8 cellular contexts compared by ENCODE assay signal in genomic region chr4:82900016-82900334, GRCh38. TPM values are rescaled to one million over a fixed set of nuclear protein-coding genes. Genes with fewer than 3 reads are reported as not detected.
DNase-seq lines count a peak whose midpoint lies in the region; ATAC-seq and TF ChIP-seq lines count a peak whose summit lies in the region.

No MANE protein-coding gene starts in this region.

- TF ChIP-seq POLR2A in HCT116 (IDR thresholded peaks at IDR 0.05; ENCODE audit: borderline replicate concordance, extremely low read depth, insufficient read depth, insufficient read length) = no peak

- H3K79me2 ChIP-seq in HCT116 (ENCODE audit: insufficient read depth, low read length) = peaks cover 69% of the 10 kb centered on the region
- H3K79me2 ChIP-seq in neural progenitor cell (ENCODE audit: low read depth) = peaks cover 93% of the 10 kb centered on the region

- CTCF ChIA-PET in HCT116 (lab: Charles Lee) = no interaction called here

- no peak for TF ChIP-seq CTCF in GM12875 (IDR thresholded peaks at IDR 0.05; ENCODE audit: borderline replicate concordance, insufficient read depth, low read depth, low read length)
- TF ChIP-seq CTCF in HCT116 (IDR thresholded peaks at IDR 0.05 in 2 of 3, conservative IDR thresholded peaks at IDR 0.05 in 1 of 3; ENCODE audit: borderline replicate concordance in 1 of 3, insufficient read depth in 1 of 3, low read depth in 2 of 3, low read length in 2 of 3) = no peak
- no peak for TF ChIP-seq CTCF in dorsolateral prefrontal cortex (IDR thresholded peaks at IDR 0.05 in 54 of 56, conservative IDR thresholded peaks at IDR 0.05 in 2 of 56; ENCODE audit: low read depth in 1 of 56, partially characterized antibody in 56 of 56)
- TF ChIP-seq CTCF in neural progenitor cell (IDR thresholded peaks at IDR 0.05) = no peak
- TF ChIP-seq CTCF in CD14-positive monocyte (IDR thresholded peaks at IDR 0.05) = no peak

- H3K9me3 Mint-ChIP-seq in neural progenitor cell (no peaks in the 10 kb centered on the region), CD14-positive monocyte (no peaks in the 10 kb centered on the region)

- H3K4me3 ChIP-seq in GM12875 (ENCODE audit: low read depth, low read length) = peak overlapping the region; percentile 76
- H3K4me3 ChIP-seq in HCT116 (replicated peaks in 1 of 2; ENCODE audit: low read depth in 1 of 2, low read length in 2 of 2) = peak overlapping the region; percentile 93 to 95
- H3K4me3 ChIP-seq in dorsolateral prefrontal cortex = peak overlapping the region; percentile 58 to 97 (median 85)
- H3K4me3 ChIP-seq in neural progenitor cell = peak overlapping the region; percentile 98

- H3K9me2 ChIP-seq in HCT116 (ENCODE audit: insufficient read depth) = no peaks in the 10 kb centered on the region

- DNase-seq in HCT116 (ENCODE audit: low read depth, low spot score) = no peak
- peak; percentile 53 for DNase-seq in NCI-H2227 (lab: John Stamatoyannopoulos, UW; ENCODE audit: unreplicated experiment)
- no peak for DNase-seq in dorsolateral prefrontal cortex
- DNase-seq in neural progenitor cell (ENCODE audit: low spot score) = peak; percentile 58
- no peak for DNase-seq in kidney tubule cell (ENCODE audit: low spot score)
- no peak for DNase-seq in hippocampal formation (lab: John Stamatoyannopoulos, UW)
- DNase-seq in CD14-positive monocyte (ENCODE audit: low spot score) = no peak

- RAD21 ChIA-PET in HCT116 (lab: Charles Lee; ENCODE audit: low non-redundant PET in 1 of 2, low total read pairs in 2 of 2, uncharacterized antibody in 2 of 2, unreplicated experiment in 2 of 2) = interaction anchor here (0.7 to 1.0 kb wide), 2 partner anchors 111 kb away, joined by 3 to 6 read pairs; partner anchors contain the start of gene LIN54 (in 2 of the 2)

- H3K27ac ChIP-seq in HCT116 (ENCODE audit: low read depth, low read length) (peak overlapping the region; percentile 87), dorsolateral prefrontal cortex (peak overlapping the region; percentile 59 to 100 (median 98)), neural progenitor cell (peak overlapping the region; percentile 98)

- H3K4me2 ChIP-seq in HCT116 (ENCODE audit: low read length) (peak overlapping the region; percentile 90), neural progenitor cell (peak overlapping the region; percentile 94)

- H3K27ac Mint-ChIP-seq in neural progenitor cell (no peak overlapping the region), CD14-positive monocyte (no peak overlapping the region)

- H3K4me1 ChIP-seq in HCT116 (ENCODE audit: control insufficient read depth in 1 of 2, insufficient read depth in 2 of 2, low read length in 2 of 2) = peaks cover 6 to 16% of the 10 kb centered on the region in 2 experiments; a peak in 3 of 4 replicates
- H3K4me1 ChIP-seq in neural progenitor cell = peaks cover 19% of the 10 kb centered on the region

- H3K36me3 ChIP-seq in HCT116 (ENCODE audit: control insufficient read depth in 1 of 2, insufficient read depth in 2 of 2, low read length in 2 of 2) = peaks cover 24 to 27% of the 10 kb centered on the region in 2 experiments
- peaks cover 12% of the 10 kb centered on the region for H3K36me3 ChIP-seq in neural progenitor cell

- H3K36me3 Mint-ChIP-seq in neural progenitor cell = peaks cover 10% of the 10 kb centered on the region
- H3K36me3 Mint-ChIP-seq in CD14-positive monocyte = peaks cover 18 to 31% of the 10 kb centered on the region in 2 donors

- peaks cover 23% of the 10 kb centered on the region for H3K4me1 Mint-ChIP-seq in neural progenitor cell
- peaks cover 23% of the 10 kb centered on the region for H3K4me1 Mint-ChIP-seq in CD14-positive monocyte

- peak overlapping the region; percentile 95 for H3K9ac ChIP-seq in HCT116 (ENCODE audit: low read length)
- H3K9ac ChIP-seq in neural progenitor cell = peak overlapping the region; percentile 89

- H3F3A ChIP-seq in neural progenitor cell (ENCODE audit: low read depth) = peaks cover 31% of the 10 kb centered on the region

- no peak overlapping the region for H3K4me3 Mint-ChIP-seq in neural progenitor cell
- H3K4me3 Mint-ChIP-seq in CD14-positive monocyte = no peak overlapping the region

- TF ChIP-seq RAD21 in HCT116 (IDR thresholded peaks at IDR 0.05; ENCODE audit: low read depth) = no peak

- H3K27me3 Mint-ChIP-seq in neural progenitor cell (ENCODE audit: insufficient read depth, low read depth) = no peaks in the 10 kb centered on the region
- no peaks in the 10 kb centered on the region for H3K27me3 Mint-ChIP-seq in CD14-positive monocyte (ENCODE audit: low read depth in 3 of 3)

- H3K9me3 ChIP-seq in HCT116 (ENCODE audit: control insufficient read depth in 1 of 2, insufficient read depth in 1 of 2, low read depth in 1 of 2, low read length in 2 of 2) (no peaks in the 10 kb centered on the region), neural progenitor cell (ENCODE audit: low read depth) (no peaks in the 10 kb centered on the region)

- H2AFZ ChIP-seq in HCT116 (ENCODE audit: low read depth, low read length, poor library complexity, severe bottlenecking) (no peak overlapping the region), neural progenitor cell (replicated peaks) (peak overlapping the region; percentile 98)

- POLR2A ChIA-PET in HCT116 (lab: Charles Lee) = interaction anchor here (0.9 to 2.6 kb wide), 6 partner anchors 8 to 471 kb away, joined by 3 to 12 read pairs (median 7); partner anchors contain the start of genes COPS4 and SEC31A

- BruUV-seq in HCT116 (replicated peaks; lab: Mats Ljungman, UMichigan) = TSS peak; percentile 63

- peak; percentile 9 for ATAC-seq in HCT116

- intact Hi-C loops in HCT116 (cut with micrococcal nuclease) = loop anchor here (1.0 to 5.0 kb wide), 4 partner anchors 110 to 382 kb away; partner anchors contain the start of genes COPS4, COQ2 and LIN54
- intact Hi-C loops in dorsolateral prefrontal cortex (cut with DNase I) = loop anchor here (1.0 to 5.0 kb wide), 3 partner anchors 9 to 382 kb away; partner anchors contain the start of genes SEC31A (in 2 of the 2) and COQ2 (in 1 of the 2)
- intact Hi-C loops in CD14-positive monocyte (cut with micrococcal nuclease) = loop anchor here (2.0 to 10.0 kb wide), 4 partner anchors 45 to 555 kb away; partner anchors contain the start of genes LIN54 (in 2 of the 2), ENOPH1 (in 1 of the 2), HELQ (in 1 of the 2) and HNRNPDL (in 1 of the 2)

- H3K27me3 ChIP-seq in HCT116 (ENCODE audit: insufficient read depth, low read length) (no peaks in the 10 kb centered on the region), dorsolateral prefrontal cortex (no peaks in the 10 kb centered on the region), neural progenitor cell (no peaks in the 10 kb centered on the region)

- peaks cover 13% of the 10 kb centered on the region; the same call in 1 of the 2 replicates for H4K20me1 ChIP-seq in HCT116 (ENCODE audit: insufficient read depth)
- H4K20me1 ChIP-seq in neural progenitor cell (ENCODE audit: low read depth) = peaks cover 49% of the 10 kb centered on the region

TF ChIP-seq in HCT116, 20 proteins besides CTCF, POLR2A, EP300 and RAD21:
- no peak for TF ChIP-seq EGR1 (IDR thresholded peaks at IDR 0.05; ENCODE audit: low read depth)
- no peak for TF ChIP-seq FOSL1 (IDR thresholded peaks at IDR 0.05; ENCODE audit: low read depth)
- no peak for TF ChIP-seq EZH2phosphoT487 (IDR thresholded peaks at IDR 0.05; ENCODE audit: borderline replicate concordance)
- TF ChIP-seq SRF (IDR thresholded peaks at IDR 0.05; ENCODE audit: low read depth) = no peak
- TF ChIP-seq EZH2 (IDR thresholded peaks at IDR 0.05) = no peak
- no peak for TF ChIP-seq JUND (IDR thresholded peaks at IDR 0.05)
- TF ChIP-seq ATF3 (IDR thresholded peaks at IDR 0.05) = no peak
- no peak for TF ChIP-seq POLR2AphosphoS5 (IDR thresholded peaks at IDR 0.05; ENCODE audit: low read depth, low read length)
- TF ChIP-seq MAX (IDR thresholded peaks at IDR 0.05) = no peak
TF ChIP-seq in HCT116: peak in this region for 0.

RNA-seq across cellular contexts. Expression of gene THAP9, which starts 0.6 kb away (rescaled TPM):
- total RNA-seq in HCT116 (2021; ENCODE audit: unreplicated experiment) = 6.4 TPM
- polyA plus RNA-seq in HCT116 (2012) = 1.5 and 2.9 TPM in 2 replicates
- 10 to 100 TPM in 24 of 120 experiments, 1 to 10 TPM in 96; 4.1 to 16.4 (median 7.3) TPM for total RNA-seq in dorsolateral prefrontal cortex
- total RNA-seq in neural progenitor cell (ENCODE audit: low replicate concordance) = 41.3 and 78.7 TPM in 2 replicates
- 1 to 10 TPM; 1.4 TPM for polyA plus RNA-seq in CD14-positive monocyte

RNA-seq across cellular contexts. Expression of gene SEC31A, which starts 9.0 kb away (rescaled TPM):
- total RNA-seq in HCT116 (2021; ENCODE audit: unreplicated experiment) (78.5 TPM), dorsolateral prefrontal cortex (100 to 1,000 TPM in 119 of 120 experiments, 10 to 100 TPM in 1; 85.5 to 171 (median 130) TPM), neural progenitor cell (ENCODE audit: low replicate concordance) (110 and 210 TPM in 2 replicates)
- polyA plus RNA-seq in HCT116 (2012) = 45.3 and 49.0 TPM in 2 replicates
- polyA plus RNA-seq in CD14-positive monocyte = 100 to 1,000 TPM; 107 to 120 TPM

Comparison
In these comparisons a context has a peak if more than half of its experiments do, and no peak if none do; other contexts are left out.
1. DNase-seq: peak in NCI-H2227 (single experiment) and neural progenitor cell (single experiment); none in HCT116 (single experiment), dorsolateral prefrontal cortex (0 of 10), kidney tubule cell (single experiment), hippocampal formation (0 of 2) and CD14-positive monocyte (single experiment).
2. Peak in every context shown above with its lines, with median percentiles within 50 percentile points of each other: H3K4me3 ChIP-seq and H3K27ac ChIP-seq.